In genomic region chr10:62527019-62527827, GRCh38 we compare ENCODE assay signal across 11 cellular contexts.
DNase-seq lines count a peak whose midpoint lies in the region; ATAC-seq and TF ChIP-seq lines count a peak whose summit lies in the region.
"Had no signal": no experiment of that assay in that cellular context is flagged by ENCODE, and none has a peak within 500 bp of the region (broad histone marks: within the 10 kb centered on the region; RNA-seq: fewer than 3 reads in every experiment).

No MANE protein-coding gene starts in this region.

- H3K9me3 ChIP-seq in OCI-LY3 (ENCODE audit: insufficient read depth, low read length), result peaks cover 7% of the 10 kb centered on the region; the same call in 1 of the 2 replicates
- H3K9me3 ChIP-seq: pancreas had no signal

- ATAC-seq in HG02798 (IDR thresholded peaks at IDR 0.05; ENCODE audit: poor library complexity, unreplicated experiment) (peak; percentile 57), HG03280 (IDR thresholded peaks at IDR 0.05; ENCODE audit: unreplicated experiment) (no peak)
- ATAC-seq: pancreas had no signal

- TF ChIP-seq CTCF in OCI-LY3 (IDR thresholded peaks at IDR 0.05; ENCODE audit: low read depth, low read length), result no peak

- peak overlapping the region; percentile 46; the same call in 1 of the 2 replicates for H2AFZ ChIP-seq in OCI-LY3 (ENCODE audit: low read depth, low read length)

- peaks cover 35% of the 10 kb centered on the region for H3K4me1 ChIP-seq in OCI-LY3 (ENCODE audit: low read length)
- H3K4me1 ChIP-seq: pancreas had no signal

- DNase-seq in NCI-H748 (lab: John Stamatoyannopoulos, UW; ENCODE audit: unreplicated experiment), result peak; percentile 6
- no peak for DNase-seq in NCI-H748 treated with DMSO at 0.1 percent for 48 hours (lab: John Stamatoyannopoulos, UW)
- peak; percentile 5 for DNase-seq in skeletal muscle cell (ENCODE audit: low read depth)
- no peak for DNase-seq in H4 (ENCODE audit: low spot score)
- no peak for DNase-seq in stimulated activated CD4-positive, alpha-beta T cell treated with anti-CD3 and anti-CD28 coated beads, Interleukin-2, amount 100 ng/mL, for 48 hours
- DNase-seq: pancreas had no signal

- peak overlapping the region; percentile 60 for H3K4me3 ChIP-seq in OCI-LY3 (ENCODE audit: low read length)
- no peak overlapping the region for H3K4me3 ChIP-seq in skeletal muscle cell (ENCODE audit: low read depth, low read length)
- H3K4me3 ChIP-seq: pancreas had no signal

- H3K36me3 ChIP-seq in OCI-LY3 (replicated peaks; ENCODE audit: low read depth, low read length), result peaks cover 7% of the 10 kb centered on the region
- H3K36me3 ChIP-seq: pancreas had no signal

- peak overlapping the region; percentile 60; the same call in 1 of the 2 replicates for H3K9ac ChIP-seq in OCI-LY3 (ENCODE audit: low read length)

- H3K4me2 ChIP-seq in OCI-LY3 (ENCODE audit: low read length), result peak overlapping the region; percentile 50

- H3K27ac ChIP-seq in OCI-LY3 (ENCODE audit: low read length), result peak overlapping the region; percentile 87
- H3K27ac ChIP-seq: 22Rv1, pancreas, VCaP had no signal

- H4K20me1 ChIP-seq in OCI-LY3 (ENCODE audit: insufficient read depth, low read length), result no peaks in the 10 kb centered on the region

- H3K79me2 ChIP-seq in OCI-LY3 (ENCODE audit: low read length), result no peaks in the 10 kb centered on the region

- H3K27me3 ChIP-seq in OCI-LY3 (ENCODE audit: low read depth, low read length), result no peaks in the 10 kb centered on the region
- H3K27me3 ChIP-seq: pancreas had no signal

Comparison
In these comparisons a context has a peak if more than half of its experiments do, and no peak if none do; other contexts are left out.
1. DNase-seq: peak in NCI-H748 (single experiment) and skeletal muscle cell (single experiment); none in NCI-H748 treated with DMSO at 0.1 percent for 48 hours (single experiment), H4 (single experiment) and stimulated activated CD4-positive, alpha-beta T cell treated with anti-CD3 and anti-CD28 coated beads, Interleukin-2, amount 100 ng/mL, for 48 hours (0 of 2).